In genomic region chr11:68835749-68836148, GRCh38 we compare ENCODE assay signal across 2 cellular contexts.
TF ChIP-seq lines count a peak whose summit lies in the region.

No MANE protein-coding gene starts in this region.

TF ChIP-seq in liver, 16 proteins besides CTCF, POLR2A, EP300 and RAD21 (continued from another document):
- TF ChIP-seq REST (IDR thresholded peaks at IDR 0.05) = no peak

TF ChIP-seq in SK-N-SH, 30 proteins besides CTCF, POLR2A, EP300 and RAD21 (continued from another document):
- TF ChIP-seq USF2 (IDR thresholded peaks at IDR 0.05; ENCODE audit: borderline replicate concordance, low read depth, low read length) (no peak), REST (IDR thresholded peaks at IDR 0.05; ENCODE audit: low read depth, low read length) (no peak), CHD2 (IDR thresholded peaks at IDR 0.05; ENCODE audit: low read length, partially characterized antibody) (no peak), TCF12 (IDR thresholded peaks at IDR 0.05) (no peak), JUND (IDR thresholded peaks at IDR 0.05) (no peak), ELF1 (IDR thresholded peaks at IDR 0.05) (no peak), ZBTB33 (IDR thresholded peaks at IDR 0.05; ENCODE audit: borderline replicate concordance, low read depth) (no peak), RCOR1 (IDR thresholded peaks at IDR 0.05; ENCODE audit: low read length) (no peak)
